Comparison of ENCODE assay signal across 1 cellular context in the genomic region with DNA sequence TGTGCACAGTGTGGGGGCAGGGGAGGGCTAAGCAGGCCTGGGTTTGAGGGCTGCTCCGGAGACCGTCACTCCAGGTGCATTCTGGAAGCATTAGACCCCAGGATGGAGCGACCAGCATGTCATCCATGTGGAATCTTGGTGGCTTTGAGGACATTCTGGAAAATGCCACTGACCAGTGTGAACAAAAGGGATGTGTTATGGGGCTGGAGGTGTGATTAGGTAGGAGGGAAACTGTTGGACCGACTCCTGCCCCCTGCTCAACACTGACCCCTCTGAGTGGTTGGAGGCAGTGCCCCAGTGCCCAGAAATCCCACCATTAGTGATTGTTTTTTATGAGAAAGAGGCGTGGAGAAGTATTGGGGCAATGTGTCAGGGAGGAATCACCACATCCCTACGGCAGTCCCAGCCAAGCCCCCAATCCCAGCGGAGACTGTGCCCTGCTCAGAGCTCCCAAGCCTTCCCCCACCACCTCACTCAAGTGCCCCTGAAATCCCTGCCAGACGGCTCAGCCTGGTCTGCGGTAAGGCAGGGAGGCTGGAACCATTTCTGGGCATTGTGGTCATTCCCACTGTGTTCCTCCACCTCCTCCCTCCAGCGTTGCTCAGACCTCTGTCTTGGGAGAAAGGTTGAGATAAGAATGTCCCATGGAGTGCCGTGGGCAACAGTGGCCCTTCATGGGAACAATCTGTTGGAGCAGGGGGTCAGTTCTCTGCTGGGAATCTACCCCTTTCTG.
A peak's percentile ranks its signal among the peaks of the same experiment; 100 is the strongest.
TF ChIP-seq lines count a peak whose summit lies in the region.

No MANE protein-coding gene starts in this region.

TF ChIP-seq in HepG2, 621 proteins besides CTCF, POLR2A, EP300 and RAD21 (continued from another document):
- TF ChIP-seq, protein P1, sequence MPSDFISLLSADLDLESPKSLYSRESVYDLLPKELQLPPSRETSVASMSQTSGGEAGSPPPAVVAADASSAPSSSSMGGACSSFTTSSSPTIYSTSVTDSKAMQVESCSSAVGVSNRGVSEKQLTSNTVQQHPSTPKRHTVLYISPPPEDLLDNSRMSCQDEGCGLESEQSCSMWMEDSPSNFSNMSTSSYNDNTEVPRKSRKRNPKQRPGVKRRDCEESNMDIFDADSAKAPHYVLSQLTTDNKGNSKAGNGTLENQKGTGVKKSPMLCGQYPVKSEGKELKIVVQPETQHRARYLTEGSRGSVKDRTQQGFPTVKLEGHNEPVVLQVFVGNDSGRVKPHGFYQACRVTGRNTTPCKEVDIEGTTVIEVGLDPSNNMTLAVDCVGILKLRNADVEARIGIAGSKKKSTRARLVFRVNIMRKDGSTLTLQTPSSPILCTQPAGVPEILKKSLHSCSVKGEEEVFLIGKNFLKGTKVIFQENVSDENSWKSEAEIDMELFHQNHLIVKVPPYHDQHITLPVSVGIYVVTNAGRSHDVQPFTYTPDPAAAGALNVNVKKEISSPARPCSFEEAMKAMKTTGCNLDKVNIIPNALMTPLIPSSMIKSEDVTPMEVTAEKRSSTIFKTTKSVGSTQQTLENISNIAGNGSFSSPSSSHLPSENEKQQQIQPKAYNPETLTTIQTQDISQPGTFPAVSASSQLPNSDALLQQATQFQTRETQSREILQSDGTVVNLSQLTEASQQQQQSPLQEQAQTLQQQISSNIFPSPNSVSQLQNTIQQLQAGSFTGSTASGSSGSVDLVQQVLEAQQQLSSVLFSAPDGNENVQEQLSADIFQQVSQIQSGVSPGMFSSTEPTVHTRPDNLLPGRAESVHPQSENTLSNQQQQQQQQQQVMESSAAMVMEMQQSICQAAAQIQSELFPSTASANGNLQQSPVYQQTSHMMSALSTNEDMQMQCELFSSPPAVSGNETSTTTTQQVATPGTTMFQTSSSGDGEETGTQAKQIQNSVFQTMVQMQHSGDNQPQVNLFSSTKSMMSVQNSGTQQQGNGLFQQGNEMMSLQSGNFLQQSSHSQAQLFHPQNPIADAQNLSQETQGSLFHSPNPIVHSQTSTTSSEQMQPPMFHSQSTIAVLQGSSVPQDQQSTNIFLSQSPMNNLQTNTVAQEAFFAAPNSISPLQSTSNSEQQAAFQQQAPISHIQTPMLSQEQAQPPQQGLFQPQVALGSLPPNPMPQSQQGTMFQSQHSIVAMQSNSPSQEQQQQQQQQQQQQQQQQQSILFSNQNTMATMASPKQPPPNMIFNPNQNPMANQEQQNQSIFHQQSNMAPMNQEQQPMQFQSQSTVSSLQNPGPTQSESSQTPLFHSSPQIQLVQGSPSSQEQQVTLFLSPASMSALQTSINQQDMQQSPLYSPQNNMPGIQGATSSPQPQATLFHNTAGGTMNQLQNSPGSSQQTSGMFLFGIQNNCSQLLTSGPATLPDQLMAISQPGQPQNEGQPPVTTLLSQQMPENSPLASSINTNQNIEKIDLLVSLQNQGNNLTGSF (CRISPR knock-in tag; IDR thresholded peaks at IDR 0.05) = no peak
- TF ChIP-seq, protein P2, sequence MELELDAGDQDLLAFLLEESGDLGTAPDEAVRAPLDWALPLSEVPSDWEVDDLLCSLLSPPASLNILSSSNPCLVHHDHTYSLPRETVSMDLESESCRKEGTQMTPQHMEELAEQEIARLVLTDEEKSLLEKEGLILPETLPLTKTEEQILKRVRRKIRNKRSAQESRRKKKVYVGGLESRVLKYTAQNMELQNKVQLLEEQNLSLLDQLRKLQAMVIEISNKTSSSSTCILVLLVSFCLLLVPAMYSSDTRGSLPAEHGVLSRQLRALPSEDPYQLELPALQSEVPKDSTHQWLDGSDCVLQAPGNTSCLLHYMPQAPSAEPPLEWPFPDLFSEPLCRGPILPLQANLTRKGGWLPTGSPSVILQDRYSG (CRISPR knock-in tag; IDR thresholded peaks at IDR 0.05) = no peak
- no peak for TF ChIP-seq ZNF296 (CRISPR knock-in tag; conservative IDR thresholded peaks at IDR 0.05)
- TF ChIP-seq, protein P3, sequence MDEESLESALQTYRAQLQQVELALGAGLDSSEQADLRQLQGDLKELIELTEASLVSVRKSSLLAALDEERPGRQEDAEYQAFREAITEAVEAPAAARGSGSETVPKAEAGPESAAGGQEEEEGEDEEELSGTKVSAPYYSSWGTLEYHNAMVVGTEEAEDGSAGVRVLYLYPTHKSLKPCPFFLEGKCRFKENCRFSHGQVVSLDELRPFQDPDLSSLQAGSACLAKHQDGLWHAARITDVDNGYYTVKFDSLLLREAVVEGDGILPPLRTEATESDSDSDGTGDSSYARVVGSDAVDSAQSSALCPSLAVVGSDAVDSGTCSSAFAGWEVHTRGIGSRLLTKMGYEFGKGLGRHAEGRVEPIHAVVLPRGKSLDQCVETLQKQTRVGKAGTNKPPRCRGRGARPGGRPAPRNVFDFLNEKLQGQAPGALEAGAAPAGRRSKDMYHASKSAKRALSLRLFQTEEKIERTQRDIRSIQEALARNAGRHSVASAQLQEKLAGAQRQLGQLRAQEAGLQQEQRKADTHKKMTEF (CRISPR knock-in tag; IDR thresholded peaks at IDR 0.05) = peak; percentile 36; the same call in 1 of the 2 replicates
- no peak for TF ChIP-seq ZNF101 (CRISPR knock-in tag; IDR thresholded peaks at IDR 0.05; ENCODE audit: borderline replicate concordance, low read depth)
- no peak for TF ChIP-seq ZNF136 (CRISPR knock-in tag; IDR thresholded peaks at IDR 0.05; ENCODE audit: low read depth)
- TF ChIP-seq ZNF777 (CRISPR knock-in tag; IDR thresholded peaks at IDR 0.05) = 0 out of 2 replicates have a peak, but pooled peaks have one; percentile 49
- TF ChIP-seq PTBP1 (IDR thresholded peaks at IDR 0.05; ENCODE audit: low read depth, low read length, poor library complexity, severe bottlenecking) = no peak
- TF ChIP-seq PHF8 (CRISPR knock-in tag; IDR thresholded peaks at IDR 0.05) = no peak
- TF ChIP-seq RFX3 (CRISPR knock-in tag; IDR thresholded peaks at IDR 0.05) = no peak
- no peak; the same call in 1 of the 2 replicates for TF ChIP-seq ISL2 (CRISPR knock-in tag; IDR thresholded peaks at IDR 0.05)
- TF ChIP-seq KDM6A (CRISPR knock-in tag; IDR thresholded peaks at IDR 0.05; ENCODE audit: low read depth) = no peak
- no peak for TF ChIP-seq ZNF382 (CRISPR knock-in tag; IDR thresholded peaks at IDR 0.05; ENCODE audit: borderline replicate concordance)
- TF ChIP-seq YY1 (IDR thresholded peaks at IDR 0.05; ENCODE audit: insufficient read depth, insufficient replicate concordance, low read depth, low read length) = no peak
- no peak for TF ChIP-seq NFYB (CRISPR knock-in tag; IDR thresholded peaks at IDR 0.05)
- peak; percentile 94 for TF ChIP-seq ZNF619 (CRISPR knock-in tag; IDR thresholded peaks at IDR 0.05)
- no peak for TF ChIP-seq CBX5 (CRISPR knock-in tag; IDR thresholded peaks at IDR 0.05; ENCODE audit: borderline replicate concordance)
- no peak; the same call in 1 of the 2 replicates for TF ChIP-seq ZNF343 (CRISPR knock-in tag; IDR thresholded peaks at IDR 0.05)
- no peak for TF ChIP-seq XBP1 (CRISPR knock-in tag; IDR thresholded peaks at IDR 0.05)
- no peak for TF ChIP-seq ZNF543 (CRISPR knock-in tag; IDR thresholded peaks at IDR 0.05)
- TF ChIP-seq ZNF251 (CRISPR knock-in tag; IDR thresholded peaks at IDR 0.05) = no peak
- no peak for TF ChIP-seq MAFG (CRISPR knock-in tag; IDR thresholded peaks at IDR 0.05)
- no peak for TF ChIP-seq CHD4 (IDR thresholded peaks at IDR 0.05; ENCODE audit: borderline replicate concordance, low read length)
